In genomic region chr16:566475-567361, GRCh38 we compare ENCODE assay signal across 1 cellular context.
TF ChIP-seq lines count a peak whose summit lies in the region.

Gene NHLRC4 (plus strand): TSS chr16:567005. CDS start chr16:568048, 1,043 bp downstream.

TF ChIP-seq in K562, 482 proteins besides CTCF, POLR2A, EP300 and RAD21 (continued from another document and continues in another):
- no peak for TF ChIP-seq CEBPZ (IDR thresholded peaks at IDR 0.05; ENCODE audit: borderline replicate concordance, low read depth, low read length)
- TF ChIP-seq ZNF79 (CRISPR knock-in tag; IDR thresholded peaks at IDR 0.05; ENCODE audit: low read depth), result no peak
- TF ChIP-seq ZNF324 (CRISPR knock-in tag; IDR thresholded peaks at IDR 0.05), result no peak
- peak; percentile 80 for TF ChIP-seq HDAC2 (IDR thresholded peaks at IDR 0.05)
- no peak for TF ChIP-seq IRF2 (CRISPR knock-in tag; IDR thresholded peaks at IDR 0.05)
- no peak for TF ChIP-seq ZSCAN29 (IDR thresholded peaks at IDR 0.05)
- TF ChIP-seq DPF2 (IDR thresholded peaks at IDR 0.05), result peak; percentile 89
- no peak for TF ChIP-seq CHD1 (IDR thresholded peaks at IDR 0.05; ENCODE audit: low read length)
- no peak for TF ChIP-seq ZC3H8 (IDR thresholded peaks at IDR 0.05)
- TF ChIP-seq CREM (IDR thresholded peaks at IDR 0.05; ENCODE audit: low read depth), result no peak
- no peak for TF ChIP-seq FOXP4 (CRISPR knock-in tag; IDR thresholded peaks at IDR 0.05; ENCODE audit: borderline replicate concordance)
- TF ChIP-seq NCOA2 (IDR thresholded peaks at IDR 0.05; ENCODE audit: partially characterized antibody in 2 of 2), result no peak
- TF ChIP-seq ZHX1 (conservative IDR thresholded peaks at IDR 0.05; ENCODE audit: low read length), result no peak
- TF ChIP-seq ZNF280A (IDR thresholded peaks at IDR 0.05; ENCODE audit: low read depth, partially characterized antibody), result no peak
- no peak for TF ChIP-seq DLX4 (CRISPR knock-in tag; IDR thresholded peaks at IDR 0.05)
- no peak for TF ChIP-seq NFATC3 (IDR thresholded peaks at IDR 0.05)
- no peak for TF ChIP-seq HEY1 (CRISPR knock-in tag; IDR thresholded peaks at IDR 0.05; ENCODE audit: borderline replicate concordance)
- no peak for TF ChIP-seq ILK (tag; IDR thresholded peaks at IDR 0.05; ENCODE audit: borderline replicate concordance, low read depth)
- TF ChIP-seq SP2 (IDR thresholded peaks at IDR 0.05; ENCODE audit: extremely low read depth, low read depth, low read length, poor library complexity, severe bottlenecking), result no peak
- no peak for TF ChIP-seq RBM17 (IDR thresholded peaks at IDR 0.05; ENCODE audit: borderline replicate concordance, low read depth, low read length)
- TF ChIP-seq NFXL1 (CRISPR knock-in tag; IDR thresholded peaks at IDR 0.05), result no peak
- TF ChIP-seq BRD9 (IDR thresholded peaks at IDR 0.05; ENCODE audit: low read depth, partially characterized antibody), result no peak
- no peak for TF ChIP-seq NFYB (IDR thresholded peaks at IDR 0.05; ENCODE audit: extremely low read depth, insufficient read length)
- TF ChIP-seq ZNF398 (CRISPR knock-in tag; IDR thresholded peaks at IDR 0.05), result no peak
- no peak for TF ChIP-seq KAT8 (IDR thresholded peaks at IDR 0.05; ENCODE audit: low read depth)
- TF ChIP-seq SRSF3 (IDR thresholded peaks at IDR 0.05; ENCODE audit: insufficient read depth, low read length), result no peak
- TF ChIP-seq ERF (CRISPR knock-in tag; IDR thresholded peaks at IDR 0.05), result no peak
- TF ChIP-seq ZBTB11 (CRISPR knock-in tag; IDR thresholded peaks at IDR 0.05), result peak in 1 of 3 experiments; percentile 86; a peak in 2 of 6 replicates
- peak; percentile 77 for TF ChIP-seq CBFA2T3 (IDR thresholded peaks at IDR 0.05)
- peak; percentile 76 for TF ChIP-seq FOSL1 (tag; conservative IDR thresholded peaks at IDR 0.05)
- TF ChIP-seq ZC3H11A (IDR thresholded peaks at IDR 0.05; ENCODE audit: low read depth, low read length), result no peak
- TF ChIP-seq ESRRA (IDR thresholded peaks at IDR 0.05; ENCODE audit: borderline replicate concordance, low read depth), result peak; percentile 42; the same call in 1 of the 2 replicates
- TF ChIP-seq U2AF1 (optimal IDR thresholded peaks at IDR 0.05; ENCODE audit: low read depth, low read length), result no peak
- no peak for TF ChIP-seq MCM2 (IDR thresholded peaks at IDR 0.05; ENCODE audit: low read depth)
